Comparison of ENCODE assay signal across 1 cellular context in genomic region chr16:82016268-82016667, GRCh38.
TF ChIP-seq lines count a peak whose summit lies in the region.

No MANE protein-coding gene starts in this region.

TF ChIP-seq in endothelial cell of umbilical vein, 7 proteins besides CTCF, POLR2A, EP300 and RAD21:
- TF ChIP-seq GATA2 (IDR thresholded peaks at IDR 0.05; ENCODE audit: insufficient read depth, insufficient read length, low read depth, low read length) (peak; percentile 34), MAX (IDR thresholded peaks at IDR 0.05; ENCODE audit: insufficient read depth, insufficient read length) (no peak)
